Comparison of ENCODE assay signal across 1 cellular context in the genomic region with DNA sequence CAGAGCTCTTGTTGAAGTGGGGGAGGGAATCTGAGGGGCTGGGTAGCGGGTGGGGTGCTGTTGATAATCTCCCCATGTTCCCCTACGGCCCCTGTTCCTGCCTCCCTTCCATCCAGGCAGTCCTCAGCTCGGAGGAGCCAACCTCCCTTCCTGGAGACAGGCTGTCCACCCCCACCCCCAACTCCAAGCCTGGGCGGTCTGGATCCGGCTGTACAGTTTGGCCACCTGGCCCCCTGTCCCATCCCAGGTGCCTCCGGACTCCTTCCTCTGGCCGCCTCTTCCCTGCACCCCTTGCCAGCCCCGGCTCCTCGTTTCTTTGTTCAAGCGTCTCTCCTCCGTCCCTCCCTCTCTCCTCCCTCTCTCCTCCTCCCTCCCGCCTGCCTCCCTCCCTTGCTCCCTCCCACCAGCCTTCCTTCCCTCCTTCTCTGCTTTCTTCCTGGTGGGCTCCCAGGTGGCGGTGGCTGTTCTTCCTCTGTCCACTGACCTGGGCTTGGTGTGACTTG.
TF ChIP-seq lines count a peak whose summit lies in the region.

No MANE protein-coding gene starts in this region.

TF ChIP-seq in HEK293T, 16 proteins besides CTCF, POLR2A, EP300 and RAD21 (continued from another document):
- no peak for TF ChIP-seq FOXM1 (IDR thresholded peaks at IDR 0.05; ENCODE audit: borderline replicate concordance)
- TF ChIP-seq L3MBTL2 (conservative IDR thresholded peaks at IDR 0.05): no peak
- TF ChIP-seq LEF1 (IDR thresholded peaks at IDR 0.05; ENCODE audit: borderline replicate concordance): no peak
- no peak for TF ChIP-seq BHLHE40 (IDR thresholded peaks at IDR 0.05; ENCODE audit: borderline replicate concordance)
- TF ChIP-seq PKNOX1 (IDR thresholded peaks at IDR 0.05): no peak
- TF ChIP-seq SUZ12 (IDR thresholded peaks at IDR 0.05): no peak
